Comparison of ENCODE assay signal across 34 cellular contexts in genomic region chr21:15311510-15311909, GRCh38.
"Had no signal": no experiment of that assay in that cellular context is flagged by ENCODE, and none has a peak within 500 bp of the region (broad histone marks: within the 10 kb centered on the region; RNA-seq: fewer than 3 reads in every experiment).

No MANE protein-coding gene starts in this region.

- H3K4me3 ChIP-seq: MG63 had no signal

- H3K36me3 ChIP-seq: MG63 had no signal

- H3K9me3 ChIP-seq: MG63 had no signal

- H3K4me2 ChIP-seq: KMS-11 had no signal

- DNase-seq: Karpas-422, Kasumi-1, KG1, MG63, MM.1S, MV-4-11, NCI-H1048, NCI-H1092, NCI-H1092 treated with DMSO at 0.1 percent for 48 hours, NCI-H1105, NCI-H1105 treated with DMSO at 0.1 percent for 48 hours, NCI-H1417, NCI-H1417 treated with DMSO at 0.1 percent for 48 hours, NCI-H1436, NCI-H1436 treated with DMSO at 0.1 percent for 48 hours, NCI-H146, NCI-H1694, NCI-H1694 treated with DMSO at 0.1 percent for 48 hours, NCI-H187, NCI-H187 treated with DMSO at 0.1 percent for 48 hours, NCI-H1930, NCI-H2029, NCI-H2029 treated with DMSO at 0.1 percent for 48 hours, NCI-H2081, NCI-H2081 treated with DMSO at 0.1 percent for 48 hours, NCI-H2107, NCI-H2171, NCI-H2171 treated with DMSO at 0.1 percent for 48 hours, NCI-H2227 treated with DMSO at 0.1 percent for 48 hours, NCI-H226, NCI-H345, NCI-H446, NCI-H446 treated with DMSO at 0.1 percent for 48 hours had no signal

- H3K27me3 ChIP-seq: MG63 had no signal

- H3K9ac ChIP-seq: KMS-11 had no signal

- H3K27ac ChIP-seq: KMS-11 had no signal
